11 cellular contexts compared by ENCODE assay signal in genomic region chr2:197869501-197870111, GRCh38.
A peak's percentile ranks its signal among the peaks of the same experiment; 100 is the strongest.
DNase-seq lines count a peak whose midpoint lies in the region; ATAC-seq and TF ChIP-seq lines count a peak whose summit lies in the region.
"Had no signal": no experiment of that assay in that cellular context is flagged by ENCODE, and none has a peak within 500 bp of the region (broad histone marks: within the 10 kb centered on the region; RNA-seq: fewer than 3 reads in every experiment).

No MANE protein-coding gene starts in this region.

- H3K27me3 Mint-ChIP-seq in activated T-helper 2 cell treated with anti-CD3 and anti-CD28 coated beads, Interferon-gamma antibody, Interleukin-2, Interleukin-4, amounts not matched to agents 10 μg/mL and 5 μg/mL and 100 μg/mL, durations not matched to agents 14 hours and 24 hours and 36 hours (ENCODE audit: low read depth) = no peaks in the 10 kb centered on the region
- H3K27me3 Mint-ChIP-seq in progenitor cell of endocrine pancreas = no peaks in the 10 kb centered on the region

- WGBS in mesendoderm (ENCODE audit: extremely low coverage, insufficient coverage, low lambda C conversion rate) = no CpG with 5 or more reads among the region's 8 CpGs

- H3K79me2 ChIP-seq in DND-41 (ENCODE audit: insufficient read depth, low read length) (no peaks in the 10 kb centered on the region), mesendoderm (ENCODE audit: control insufficient read depth, insufficient read depth, low read length) (no peaks in the 10 kb centered on the region)

- H2BK5ac ChIP-seq in mesendoderm (ENCODE audit: low read length) = no peak overlapping the region

- H3K4me1 Mint-ChIP-seq in activated T-helper 2 cell treated with anti-CD3 and anti-CD28 coated beads, Interferon-gamma antibody, Interleukin-2, Interleukin-4, amounts not matched to agents 10 μg/mL and 5 μg/mL and 100 μg/mL, durations not matched to agents 14 hours and 24 hours and 36 hours (ENCODE audit: low read depth) = peaks cover 51% of the 10 kb centered on the region
- peaks cover 55% of the 10 kb centered on the region for H3K4me1 Mint-ChIP-seq in progenitor cell of endocrine pancreas (ENCODE audit: low read depth)

- no peak overlapping the region for H4K5ac ChIP-seq in mesendoderm (ENCODE audit: low read length)

- peak overlapping the region; percentile 84 for H3K27ac Mint-ChIP-seq in activated T-helper 2 cell treated with anti-CD3 and anti-CD28 coated beads, Interferon-gamma antibody, Interleukin-2, Interleukin-4, amounts not matched to agents 10 μg/mL and 5 μg/mL and 100 μg/mL, durations not matched to agents 14 hours and 24 hours and 36 hours
- H3K27ac Mint-ChIP-seq in progenitor cell of endocrine pancreas = no peak overlapping the region
- H3K27ac Mint-ChIP-seq: H9 had no signal

- peak overlapping the region in 1 of 2 experiments; percentile 44; a peak in 2 of 4 replicates for H3K4me3 ChIP-seq in DND-41 (ENCODE audit: low read depth in 1 of 2, low read length in 2 of 2)
- no peak overlapping the region for H3K4me3 ChIP-seq in mesendoderm (ENCODE audit: low read length)

- H3K27ac ChIP-seq in DND-41 (ENCODE audit: low read length) = peak overlapping the region; percentile 65
- H3K27ac ChIP-seq in mesendoderm (ENCODE audit: low read depth, low read length) = no peak overlapping the region

- peaks cover 17% of the 10 kb centered on the region; the same call in 1 of the 2 replicates for H4K20me1 ChIP-seq in DND-41 (ENCODE audit: insufficient read depth, low read length)

- H2BK15ac ChIP-seq in mesendoderm (replicated peaks; ENCODE audit: low read depth) = no peak overlapping the region

- no peaks in the 10 kb centered on the region for H3K27me3 ChIP-seq in DND-41 (ENCODE audit: insufficient read depth, low read length, poor library complexity)
- no peaks in the 10 kb centered on the region for H3K27me3 ChIP-seq in mesendoderm (ENCODE audit: insufficient read depth, low read length, poor library complexity)

- H3K4me3 Mint-ChIP-seq in activated T-helper 2 cell treated with anti-CD3 and anti-CD28 coated beads, Interferon-gamma antibody, Interleukin-2, Interleukin-4, amounts not matched to agents 10 μg/mL and 5 μg/mL and 100 μg/mL, durations not matched to agents 14 hours and 24 hours and 36 hours (ENCODE audit: low read depth) = peak overlapping the region; percentile 54
- H3K4me3 Mint-ChIP-seq in progenitor cell of endocrine pancreas (ENCODE audit: low read depth) = no peak overlapping the region
- H3K4me3 Mint-ChIP-seq: H9 had no signal

- no peaks in the 10 kb centered on the region for H3K79me1 ChIP-seq in mesendoderm (ENCODE audit: low read length)

- H3K56ac ChIP-seq in mesendoderm (ENCODE audit: low read length) = no peak overlapping the region

- H3K4me1 ChIP-seq in DND-41 (ENCODE audit: insufficient read depth, low read length) (peaks cover 36% of the 10 kb centered on the region), mesendoderm (ENCODE audit: control insufficient read depth, low read depth, low read length) (peaks cover 4% of the 10 kb centered on the region)

- no peak overlapping the region for H4K8ac ChIP-seq in mesendoderm (ENCODE audit: low read depth, low read length)

- H3K4me2 ChIP-seq in DND-41 (ENCODE audit: insufficient read depth, low read length) (peak overlapping the region; percentile 66), mesendoderm (ENCODE audit: low read length) (no peak overlapping the region)

- no peaks in the 10 kb centered on the region for H3K9me3 Mint-ChIP-seq in activated T-helper 2 cell treated with anti-CD3 and anti-CD28 coated beads, Interferon-gamma antibody, Interleukin-2, Interleukin-4, amounts not matched to agents 10 μg/mL and 5 μg/mL and 100 μg/mL, durations not matched to agents 14 hours and 24 hours and 36 hours
- no peaks in the 10 kb centered on the region for H3K9me3 Mint-ChIP-seq in progenitor cell of endocrine pancreas (ENCODE audit: low read depth)
- H3K9me3 Mint-ChIP-seq: H9 had no signal

- H2AK5ac ChIP-seq in mesendoderm (ENCODE audit: low read length) = no peak overlapping the region

- no peaks in the 10 kb centered on the region for H3K36me3 ChIP-seq in DND-41 (ENCODE audit: insufficient read depth, low read length)
- no peaks in the 10 kb centered on the region for H3K36me3 ChIP-seq in mesendoderm (ENCODE audit: control insufficient read depth, insufficient read depth, low read length)

- no peak overlapping the region for H3K4ac ChIP-seq in mesendoderm (ENCODE audit: low read depth, low read length)

- H3K18ac ChIP-seq in mesendoderm (ENCODE audit: low read length) = no peak overlapping the region

- ATAC-seq in DND-41 (ENCODE audit: insufficient read depth, low read depth) = peak; percentile 79
- ATAC-seq in HG03159 (IDR thresholded peaks at IDR 0.05; ENCODE audit: unreplicated experiment) = no peak

- intact Hi-C loops in activated T-helper 2 cell treated with anti-CD3 and anti-CD28 coated beads, Interferon-gamma antibody, Interleukin-2, Interleukin-4, amounts not matched to agents 10 μg/mL and 5 μg/mL and 100 μg/mL, durations not matched to agents 14 hours and 24 hours and 36 hours (cut with micrococcal nuclease) = loop anchor here (1.0 to 2.0 kb wide), 8 partner anchors 20 to 175 kb away; partner anchors contain the start of gene PLCL1

- TF ChIP-seq CTCF in DND-41 (IDR thresholded peaks at IDR 0.05; ENCODE audit: borderline replicate concordance, extremely low read depth, low read length, poor library complexity, severe bottlenecking) (no peak), progenitor cell of endocrine pancreas (IDR thresholded peaks at IDR 0.05; ENCODE audit: unreplicated experiment) (no peak)

- peak overlapping the region; percentile 22 for H2AFZ ChIP-seq in DND-41 (ENCODE audit: low read depth, low read length)

- H2BK120ac ChIP-seq in mesendoderm (ENCODE audit: low read depth, low read length) = no peak overlapping the region

- no peak overlapping the region for H3K23ac ChIP-seq in mesendoderm (ENCODE audit: low read length)

- H3K36me3 Mint-ChIP-seq in activated T-helper 2 cell treated with anti-CD3 and anti-CD28 coated beads, Interferon-gamma antibody, Interleukin-2, Interleukin-4, amounts not matched to agents 10 μg/mL and 5 μg/mL and 100 μg/mL, durations not matched to agents 14 hours and 24 hours and 36 hours (ENCODE audit: low read depth) = no peaks in the 10 kb centered on the region
- peaks cover 2% of the 10 kb centered on the region for H3K36me3 Mint-ChIP-seq in progenitor cell of endocrine pancreas (ENCODE audit: insufficient read depth)

- H3K9ac ChIP-seq in DND-41 (ENCODE audit: low read depth, low read length) = peak overlapping the region; percentile 9; the same call in 1 of the 2 replicates
- no peak overlapping the region for H3K9ac ChIP-seq in mesendoderm (ENCODE audit: low read length)

- H3K9me3 ChIP-seq in DND-41 (ENCODE audit: insufficient read depth, low read length, severe bottlenecking) = no peaks in the 10 kb centered on the region

- DNase-seq in DND-41 (peak; percentile 32), NOMO-1 (lab: John Stamatoyannopoulos, UW; ENCODE audit: unreplicated experiment in 2 of 2) (peak; percentile 30 to 73), mesendoderm (peak; percentile 70), mesenteric fat pad (ENCODE audit: low spot score) (no peak), progenitor cell of endocrine pancreas (ENCODE audit: low spot score, unreplicated experiment) (no peak), AG20443 (ENCODE audit: low spot score) (no peak)
- DNase-seq in activated T-helper 2 cell treated with anti-CD3 and anti-CD28 coated beads, Interferon-gamma antibody, Interleukin-2, Interleukin-4, amounts not matched to agents 10 μg/mL and 5 μg/mL and 100 μg/mL, durations not matched to agents 14 hours and 24 hours and 36 hours (ENCODE audit: low spot score) = peak; percentile 38
- DNase-seq: activated gamma-delta T cell treated with Interleukin-2 at 50 U/mL for 16 hours, H9, SIG-M5 had no signal

Comparison
In these comparisons a context has a peak if more than half of its experiments do, and no peak if none do; other contexts are left out.
1. DNase-seq: peak in DND-41 (single experiment), NOMO-1 (2 of 2), activated T-helper 2 cell treated with anti-CD3 and anti-CD28 coated beads, Interferon-gamma antibody, Interleukin-2, Interleukin-4, amounts not matched to agents 10 μg/mL and 5 μg/mL and 100 μg/mL, durations not matched to agents 14 hours and 24 hours and 36 hours (single experiment) and mesendoderm (single experiment); none in mesenteric fat pad (single experiment), progenitor cell of endocrine pancreas (single experiment) and AG20443 (single experiment).